In the genomic region with DNA sequence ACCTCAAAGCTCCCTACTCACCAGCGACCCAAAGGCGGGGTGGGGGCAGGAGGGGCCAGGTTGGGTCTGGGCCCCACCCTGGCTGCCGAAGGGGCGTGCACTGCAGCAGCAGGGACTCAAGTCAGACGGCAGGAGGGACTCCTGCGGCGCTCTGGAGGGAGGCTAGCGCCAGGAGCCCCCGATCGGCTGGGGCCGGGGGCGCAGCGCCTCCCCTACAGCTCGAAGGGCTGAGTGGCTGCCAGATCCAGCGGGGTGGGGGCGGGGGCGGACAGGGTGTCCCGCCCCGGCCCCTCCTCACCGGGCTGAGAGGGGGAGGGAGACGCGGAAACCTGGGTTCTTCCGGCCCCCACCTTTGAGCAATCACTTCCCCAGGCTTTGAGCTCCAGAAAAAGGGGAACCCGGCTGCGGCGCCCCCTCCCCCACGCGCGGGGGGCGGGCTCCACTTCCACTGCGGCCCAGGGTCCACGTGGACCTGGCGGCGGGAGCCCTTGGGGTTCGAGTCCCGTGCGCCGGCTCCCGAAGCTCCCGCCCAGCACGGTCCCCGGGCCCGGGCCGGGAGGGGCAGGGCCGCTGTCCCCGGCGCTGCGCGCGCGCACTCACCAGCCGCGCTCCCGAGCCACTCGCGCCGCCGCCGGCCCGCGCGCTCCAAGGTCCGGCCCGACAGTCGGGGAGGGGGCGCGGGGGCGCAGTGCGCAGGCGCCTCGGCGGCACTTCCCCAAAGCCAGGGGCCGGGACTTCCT, we compare ENCODE assay signal across 1 cellular context.
A peak's percentile ranks its signal among the peaks of the same experiment; 100 is the strongest.
TF ChIP-seq lines count a peak whose summit lies in the region.

A gene with protein sequence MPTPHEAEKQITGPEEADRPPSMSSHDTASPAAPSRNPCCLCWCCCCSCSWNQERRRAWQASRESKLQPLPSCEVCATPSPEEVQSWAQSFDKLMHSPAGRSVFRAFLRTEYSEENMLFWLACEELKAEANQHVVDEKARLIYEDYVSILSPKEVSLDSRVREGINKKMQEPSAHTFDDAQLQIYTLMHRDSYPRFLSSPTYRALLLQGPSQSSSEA (minus strand): TSS at position 246 of the 740 bp plus-strand sequence. CDS start 2,632 bp downstream, outside the sequence.

TF ChIP-seq in HepG2, 621 proteins besides CTCF, POLR2A, EP300 and RAD21 (continued from another document and continues in another):
- TF ChIP-seq FOXC1 (CRISPR knock-in tag; IDR thresholded peaks at IDR 0.05; ENCODE audit: borderline replicate concordance), result no peak; the same call in 1 of the 2 replicates
- no peak for TF ChIP-seq IRX3 (CRISPR knock-in tag; IDR thresholded peaks at IDR 0.05; ENCODE audit: borderline replicate concordance, low read depth)
- 0 out of 2 replicates have a peak, but pooled peaks have one; percentile 16 for TF ChIP-seq MXD4 (CRISPR knock-in tag; IDR thresholded peaks at IDR 0.05)
- TF ChIP-seq, protein P1, sequence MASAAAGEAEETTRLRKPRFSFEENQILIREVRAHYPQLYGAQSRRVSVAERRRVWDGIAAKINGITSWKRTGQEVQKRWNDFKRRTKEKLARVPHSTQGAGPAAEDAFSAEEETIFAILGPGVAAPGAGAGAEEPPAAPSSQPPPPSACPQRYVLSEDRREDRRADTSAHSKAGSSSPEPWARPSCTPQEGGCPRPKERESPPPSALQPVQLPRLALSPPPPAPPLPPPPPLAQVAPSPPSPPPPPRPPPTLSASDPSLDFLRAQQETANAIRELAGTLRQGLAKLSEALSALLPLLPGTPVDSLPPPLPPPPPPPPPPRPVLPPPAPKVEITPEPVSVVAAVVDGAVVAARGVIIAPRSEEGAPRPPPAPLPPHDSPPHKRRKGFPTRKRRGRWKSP (CRISPR knock-in tag; IDR thresholded peaks at IDR 0.05), result no peak
- no peak for TF ChIP-seq SCMH1 (CRISPR knock-in tag; IDR thresholded peaks at IDR 0.05; ENCODE audit: borderline replicate concordance)
- TF ChIP-seq ATF7-NPFF (CRISPR knock-in tag; IDR thresholded peaks at IDR 0.05; ENCODE audit: low read depth), result peak; percentile 41; the same call in 1 of the 2 replicates
- TF ChIP-seq, protein P2, sequence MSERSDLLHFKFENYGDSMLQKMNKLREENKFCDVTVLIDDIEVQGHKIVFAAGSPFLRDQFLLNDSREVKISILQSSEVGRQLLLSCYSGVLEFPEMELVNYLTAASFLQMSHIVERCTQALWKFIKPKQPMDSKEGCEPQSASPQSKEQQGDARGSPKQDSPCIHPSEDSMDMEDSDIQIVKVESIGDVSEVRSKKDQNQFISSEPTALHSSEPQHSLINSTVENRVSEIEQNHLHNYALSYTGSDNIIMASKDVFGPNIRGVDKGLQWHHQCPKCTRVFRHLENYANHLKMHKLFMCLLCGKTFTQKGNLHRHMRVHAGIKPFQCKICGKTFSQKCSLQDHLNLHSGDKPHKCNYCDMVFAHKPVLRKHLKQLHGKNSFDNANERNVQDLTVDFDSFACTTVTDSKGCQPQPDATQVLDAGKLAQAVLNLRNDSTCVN (CRISPR knock-in tag; IDR thresholded peaks at IDR 0.05; ENCODE audit: borderline replicate concordance), result no peak
- no peak for TF ChIP-seq ZNF577 (CRISPR knock-in tag; IDR thresholded peaks at IDR 0.05; ENCODE audit: borderline replicate concordance, low read depth)
- TF ChIP-seq ZBTB21 (CRISPR knock-in tag; IDR thresholded peaks at IDR 0.05), result no peak
- TF ChIP-seq RCOR2 (CRISPR knock-in tag; IDR thresholded peaks at IDR 0.05), result peak; percentile 88
- TF ChIP-seq, protein P3, sequence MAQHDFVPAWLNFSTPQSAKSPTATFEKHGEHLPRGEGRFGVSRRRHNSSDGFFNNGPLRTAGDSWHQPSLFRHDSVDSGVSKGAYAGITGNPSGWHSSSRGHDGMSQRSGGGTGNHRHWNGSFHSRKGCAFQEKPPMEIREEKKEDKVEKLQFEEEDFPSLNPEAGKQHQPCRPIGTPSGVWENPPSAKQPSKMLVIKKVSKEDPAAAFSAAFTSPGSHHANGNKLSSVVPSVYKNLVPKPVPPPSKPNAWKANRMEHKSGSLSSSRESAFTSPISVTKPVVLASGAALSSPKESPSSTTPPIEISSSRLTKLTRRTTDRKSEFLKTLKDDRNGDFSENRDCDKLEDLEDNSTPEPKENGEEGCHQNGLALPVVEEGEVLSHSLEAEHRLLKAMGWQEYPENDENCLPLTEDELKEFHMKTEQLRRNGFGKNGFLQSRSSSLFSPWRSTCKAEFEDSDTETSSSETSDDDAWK (CRISPR knock-in tag; IDR thresholded peaks at IDR 0.05), result no peak
- TF ChIP-seq MAX (IDR thresholded peaks at IDR 0.05), result peak; percentile 32; the same call in 1 of the 2 replicates
- TF ChIP-seq SRF (IDR thresholded peaks at IDR 0.05; ENCODE audit: low read depth, low read length), result no peak
- no peak for TF ChIP-seq MTERF4 (CRISPR knock-in tag; IDR thresholded peaks at IDR 0.05)
- TF ChIP-seq ELF1 (CRISPR knock-in tag; IDR thresholded peaks at IDR 0.05), result peak; percentile 59
- TF ChIP-seq, protein P4, sequence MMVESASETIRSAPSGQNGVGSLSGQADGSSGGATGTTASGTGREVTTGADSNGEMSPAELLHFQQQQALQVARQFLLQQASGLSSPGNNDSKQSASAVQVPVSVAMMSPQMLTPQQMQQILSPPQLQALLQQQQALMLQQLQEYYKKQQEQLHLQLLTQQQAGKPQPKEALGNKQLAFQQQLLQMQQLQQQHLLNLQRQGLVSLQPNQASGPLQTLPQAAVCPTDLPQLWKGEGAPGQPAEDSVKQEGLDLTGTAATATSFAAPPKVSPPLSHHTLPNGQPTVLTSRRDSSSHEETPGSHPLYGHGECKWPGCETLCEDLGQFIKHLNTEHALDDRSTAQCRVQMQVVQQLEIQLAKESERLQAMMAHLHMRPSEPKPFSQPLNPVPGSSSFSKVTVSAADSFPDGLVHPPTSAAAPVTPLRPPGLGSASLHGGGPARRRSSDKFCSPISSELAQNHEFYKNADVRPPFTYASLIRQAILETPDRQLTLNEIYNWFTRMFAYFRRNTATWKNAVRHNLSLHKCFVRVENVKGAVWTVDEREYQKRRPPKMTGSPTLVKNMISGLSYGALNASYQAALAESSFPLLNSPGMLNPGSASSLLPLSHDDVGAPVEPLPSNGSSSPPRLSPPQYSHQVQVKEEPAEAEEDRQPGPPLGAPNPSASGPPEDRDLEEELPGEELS (CRISPR knock-in tag; IDR thresholded peaks at IDR 0.05), result no peak
- no peak for TF ChIP-seq SMYD3 (CRISPR knock-in tag; IDR thresholded peaks at IDR 0.05)
- TF ChIP-seq PHF20 (CRISPR knock-in tag; IDR thresholded peaks at IDR 0.05), result no peak
- TF ChIP-seq ZNF326 (CRISPR knock-in tag; IDR thresholded peaks at IDR 0.05; ENCODE audit: borderline replicate concordance), result no peak
- no peak for TF ChIP-seq KLF12 (CRISPR knock-in tag; IDR thresholded peaks at IDR 0.05; ENCODE audit: borderline replicate concordance)
- TF ChIP-seq SRSF1 (optimal IDR thresholded peaks at IDR 0.05; ENCODE audit: low read depth, low read length), result peak; percentile 88
- no peak for TF ChIP-seq MIXL1 (CRISPR knock-in tag; IDR thresholded peaks at IDR 0.05)
- no peak for TF ChIP-seq ZNF12 (CRISPR knock-in tag; IDR thresholded peaks at IDR 0.05)
- no peak for TF ChIP-seq SP1 (IDR thresholded peaks at IDR 0.05)
- TF ChIP-seq SP1 (CRISPR knock-in tag; IDR thresholded peaks at IDR 0.05), result no peak
- TF ChIP-seq ZNF609 (CRISPR knock-in tag; IDR thresholded peaks at IDR 0.05; ENCODE audit: borderline replicate concordance), result no peak
- TF ChIP-seq NFKBIZ (CRISPR knock-in tag; IDR thresholded peaks at IDR 0.05), result no peak
- peak; percentile 42; the same call in 1 of the 2 replicates for TF ChIP-seq ZNF891 (CRISPR knock-in tag; IDR thresholded peaks at IDR 0.05)
- TF ChIP-seq IRF9 (CRISPR knock-in tag; IDR thresholded peaks at IDR 0.05; ENCODE audit: borderline replicate concordance), result no peak
- no peak for TF ChIP-seq ZNF235 (CRISPR knock-in tag; IDR thresholded peaks at IDR 0.05; ENCODE audit: borderline replicate concordance)
- TF ChIP-seq HNRNPL (IDR thresholded peaks at IDR 0.05; ENCODE audit: low read depth, low read length), result no peak
- 0 out of 2 replicates have a peak, but pooled peaks have one; percentile 26 for TF ChIP-seq ZC3H13 (CRISPR knock-in tag; IDR thresholded peaks at IDR 0.05)
- no peak for TF ChIP-seq SMARCC2 (IDR thresholded peaks at IDR 0.05)
- 0 out of 2 replicates have a peak, but pooled peaks have one; percentile 84 for TF ChIP-seq ZNF550 (CRISPR knock-in tag; IDR thresholded peaks at IDR 0.05; ENCODE audit: borderline replicate concordance)
- no peak for TF ChIP-seq ZNF160 (CRISPR knock-in tag; IDR thresholded peaks at IDR 0.05)
- TF ChIP-seq THYN1 (CRISPR knock-in tag; IDR thresholded peaks at IDR 0.05; ENCODE audit: borderline replicate concordance, low read depth), result no peak
- peak; percentile 89 for TF ChIP-seq ZBTB14 (CRISPR knock-in tag; IDR thresholded peaks at IDR 0.05)
- TF ChIP-seq ZBTB8A (CRISPR knock-in tag; IDR thresholded peaks at IDR 0.05; ENCODE audit: borderline replicate concordance, low read depth), result no peak
- TF ChIP-seq U2AF2 (IDR thresholded peaks at IDR 0.05; ENCODE audit: low read depth, low read length), result no peak
